Comparison of ENCODE assay signal across 1 cellular context in genomic region chr11:121534131-121535093, GRCh38.
TF ChIP-seq lines count a peak whose summit lies in the region.

No MANE protein-coding gene starts in this region.

TF ChIP-seq in SK-N-SH treated with all-trans-retinoic acid at 6 μM for 48 hours, 23 proteins besides CTCF, POLR2A, EP300 and RAD21 (continued from another document):
- TF ChIP-seq, protein P1, sequence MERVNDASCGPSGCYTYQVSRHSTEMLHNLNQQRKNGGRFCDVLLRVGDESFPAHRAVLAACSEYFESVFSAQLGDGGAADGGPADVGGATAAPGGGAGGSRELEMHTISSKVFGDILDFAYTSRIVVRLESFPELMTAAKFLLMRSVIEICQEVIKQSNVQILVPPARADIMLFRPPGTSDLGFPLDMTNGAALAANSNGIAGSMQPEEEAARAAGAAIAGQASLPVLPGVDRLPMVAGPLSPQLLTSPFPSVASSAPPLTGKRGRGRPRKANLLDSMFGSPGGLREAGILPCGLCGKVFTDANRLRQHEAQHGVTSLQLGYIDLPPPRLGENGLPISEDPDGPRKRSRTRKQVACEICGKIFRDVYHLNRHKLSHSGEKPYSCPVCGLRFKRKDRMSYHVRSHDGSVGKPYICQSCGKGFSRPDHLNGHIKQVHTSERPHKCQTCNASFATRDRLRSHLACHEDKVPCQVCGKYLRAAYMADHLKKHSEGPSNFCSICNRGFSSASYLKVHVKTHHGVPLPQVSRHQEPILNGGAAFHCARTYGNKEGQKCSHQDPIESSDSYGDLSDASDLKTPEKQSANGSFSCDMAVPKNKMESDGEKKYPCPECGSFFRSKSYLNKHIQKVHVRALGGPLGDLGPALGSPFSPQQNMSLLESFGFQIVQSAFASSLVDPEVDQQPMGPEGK (CRISPR knock-in tag; IDR thresholded peaks at IDR 0.05; ENCODE audit: borderline replicate concordance) = no peak
- TF ChIP-seq ARNTL (CRISPR knock-in tag; IDR thresholded peaks at IDR 0.05; ENCODE audit: borderline replicate concordance, low read depth) (no peak), ZNF8 (CRISPR knock-in tag; IDR thresholded peaks at IDR 0.05) (no peak), GLIS3 (CRISPR knock-in tag; IDR thresholded peaks at IDR 0.05) (no peak), POU6F1 (CRISPR knock-in tag; IDR thresholded peaks at IDR 0.05; ENCODE audit: borderline replicate concordance, low read depth) (no peak), TSHZ2 (CRISPR knock-in tag; IDR thresholded peaks at IDR 0.05) (no peak)
TF ChIP-seq in SK-N-SH treated with all-trans-retinoic acid at 6 μM for 48 hours: peak in this region for 0.
